ENCODE assay signal across 11 cellular contexts in genomic region chr2:168371273-168371992, GRCh38.
DNase-seq lines count a peak whose midpoint lies in the region; ATAC-seq, FAIRE-seq and TF ChIP-seq lines count a peak whose summit lies in the region.
"Had no signal": no experiment of that assay in that cellular context is flagged by ENCODE, and none has a peak within 500 bp of the region (broad histone marks: within the 10 kb centered on the region; RNA-seq: fewer than 3 reads in every experiment).

No MANE protein-coding gene starts in this region.

- no peaks in the 10 kb centered on the region for H3K27me3 ChIP-seq in GM06990 (replicated peaks; ENCODE audit: control insufficient read depth, insufficient read depth, low read length)

- no peak for FAIRE-seq in D721Med (lab: Jason Lieb, UNC)
- FAIRE-seq in HTR-8/SVneo (lab: Jason Lieb, UNC), result no peak

- DNase-seq in GM06990 (ENCODE audit: extremely low read depth, insufficient read length) (peak; percentile 13), NAMALWA (ENCODE audit: low spot score) (peak; percentile 23), NCI-H226 (no peak), D721Med (ENCODE audit: insufficient read length, low spot score) (no peak), HTR-8/SVneo (ENCODE audit: insufficient read length, low spot score) (no peak), DMS 273 (lab: John Stamatoyannopoulos, UW; ENCODE audit: unreplicated experiment) (no peak)
- DNase-seq: activated B cell treated with CpG ODN at 0.5 μM for 24 hours, Right ventricle myocardium superior had no signal

- H3K4me3 ChIP-seq in GM06990 (replicated peaks; ENCODE audit: low read depth, low read length), result no peak overlapping the region

- TF ChIP-seq CTCF in GM06990 (IDR thresholded peaks at IDR 0.05; ENCODE audit: insufficient read depth, low read length, poor library complexity, severe bottlenecking) (no peak), D721Med (IDR thresholded peaks at IDR 0.05; ENCODE audit: insufficient read depth, missing control alignments) (no peak)

- H3K36me3 ChIP-seq in GM06990 (ENCODE audit: control insufficient read depth, insufficient read depth, low read length), result no peaks in the 10 kb centered on the region

- ATAC-seq in GM19372 (IDR thresholded peaks at IDR 0.05; ENCODE audit: low read depth, unreplicated experiment) (peak; percentile 88), HG02885 (IDR thresholded peaks at IDR 0.05; ENCODE audit: poor library complexity, unreplicated experiment) (peak; percentile 83)
- ATAC-seq: activated T-helper 17 cell treated with anti-CD3 and anti-CD28 coated beads, Interleukin-2, amount 50 U/mL, for 72 hours had no signal

Comparison
In these comparisons a context has a peak if more than half of its experiments do, and no peak if none do; other contexts are left out.
1. DNase-seq: peak in GM06990 (single experiment) and NAMALWA (single experiment); none in NCI-H226 (single experiment), D721Med (single experiment), HTR-8/SVneo (single experiment) and DMS 273 (single experiment).